Comparison of ENCODE assay signal across 9 cellular contexts in genomic region chr11:33701831-33702230, GRCh38. TPM values are rescaled to one million over a fixed set of nuclear protein-coding genes. Genes with fewer than 3 reads are reported as not detected.
DNase-seq lines count a peak whose midpoint lies in the region; TF ChIP-seq lines count a peak whose summit lies in the region.
"Had no signal": no experiment of that assay in that cellular context is flagged by ENCODE, and none has a peak within 500 bp of the region (broad histone marks: within the 10 kb centered on the region; RNA-seq: fewer than 3 reads in every experiment).

No MANE protein-coding gene starts in this region.

- H3K4me2 ChIP-seq in mesenchymal stem cell (ENCODE audit: low read length, poor library complexity, severe bottlenecking): peak overlapping the region; percentile 76

- DNase-seq in NCI-H510A treated with DMSO at 0.1 percent for 48 hours (lab: John Stamatoyannopoulos, UW) (peak; percentile 3), NCI-H510A (lab: John Stamatoyannopoulos, UW) (no peak), colonic mucosa (no peak), mesenchymal stem cell (peak; percentile 98), type B pancreatic cell (ENCODE audit: extremely low spot score, unreplicated experiment) (no peak)
- no peak for DNase-seq in effector memory CD4-positive, alpha-beta T cell
- no peak for DNase-seq in stimulated activated CD4-positive, alpha-beta T cell treated with anti-CD3 and anti-CD28 coated beads, Interleukin-4, amount 100 ng/mL, for 1 hour
- no peak for DNase-seq in activated CD4-positive, alpha-beta T cell treated with anti-CD3 and anti-CD28 coated beads, Interleukin-2, amount 50 U/mL, for 1 hour

- peaks cover 11% of the 10 kb centered on the region for H3K79me1 ChIP-seq in mesenchymal stem cell (replicated peaks; ENCODE audit: low read length, poor library complexity, severe bottlenecking)

- TF ChIP-seq CTCF in colonic mucosa (IDR thresholded peaks at IDR 0.05) (no peak), type B pancreatic cell (conservative IDR thresholded peaks at IDR 0.05) (no peak)

- H4K91ac ChIP-seq in mesenchymal stem cell (ENCODE audit: low read length): no peak overlapping the region

- H3K27ac ChIP-seq in colonic mucosa (peak overlapping the region; percentile 79), mesenchymal stem cell (ENCODE audit: low read length, poor library complexity, severe bottlenecking) (peak overlapping the region; percentile 90)
- no peak overlapping the region for H3K27ac ChIP-seq in effector memory CD4-positive, alpha-beta T cell (ENCODE audit: insufficient read depth, low read length, poor library complexity, severe bottlenecking)

- H3K4me3 Mint-ChIP-seq in type B pancreatic cell: peak overlapping the region; percentile 94

- H3K4me1 ChIP-seq in colonic mucosa (peaks cover 13% of the 10 kb centered on the region), mesenchymal stem cell (ENCODE audit: control insufficient read depth, insufficient read depth, low read depth, low read length) (peaks cover 15% of the 10 kb centered on the region)
- peaks cover 12% of the 10 kb centered on the region for H3K4me1 ChIP-seq in effector memory CD4-positive, alpha-beta T cell (ENCODE audit: control insufficient read depth, insufficient read depth, low read length, poor library complexity, severe bottlenecking)

- H3K18ac ChIP-seq in mesenchymal stem cell (ENCODE audit: low read depth in 1 of 2, low read length in 2 of 2): no peak overlapping the region

- intact Hi-C loops in colonic mucosa (cut with DNase I): no loop called here

- H3K9me3 ChIP-seq in colonic mucosa: no peaks in the 10 kb centered on the region
- no peaks in the 10 kb centered on the region for H3K9me3 ChIP-seq in mesenchymal stem cell (ENCODE audit: control insufficient read depth, low read length)
- H3K9me3 ChIP-seq in effector memory CD4-positive, alpha-beta T cell (ENCODE audit: control insufficient read depth, low read length): no peaks in the 10 kb centered on the region

- H3K36me3 Mint-ChIP-seq in type B pancreatic cell: no peaks in the 10 kb centered on the region

- no peaks in the 10 kb centered on the region for H3K36me3 ChIP-seq in colonic mucosa
- H3K36me3 ChIP-seq in mesenchymal stem cell (ENCODE audit: control insufficient read depth in 1 of 2, insufficient read depth in 2 of 2, low read depth in 1 of 2, low read length in 2 of 2): peaks cover 10 to 31% of the 10 kb centered on the region in 2 experiments
- no peaks in the 10 kb centered on the region for H3K36me3 ChIP-seq in effector memory CD4-positive, alpha-beta T cell (ENCODE audit: control insufficient read depth, insufficient read depth, low read length)

- peaks cover 8% of the 10 kb centered on the region for H3K4me1 Mint-ChIP-seq in type B pancreatic cell (ENCODE audit: unreplicated experiment)

- WGBS in mesenchymal stem cell: 3% methylated on average over 3 of the region's 3 CpGs

- H3K14ac ChIP-seq in mesenchymal stem cell (ENCODE audit: low read length in 2 of 2): no peak overlapping the region

- H3K27me3 Mint-ChIP-seq in type B pancreatic cell: peaks cover 4% of the 10 kb centered on the region

- no peaks in the 10 kb centered on the region for H3K9me3 Mint-ChIP-seq in type B pancreatic cell

- H3K4me3 ChIP-seq in colonic mucosa (no peak overlapping the region), mesenchymal stem cell (ENCODE audit: insufficient read depth in 1 of 2, low read depth in 1 of 2, low read length in 2 of 2) (peak overlapping the region in 1 of 2 experiments; percentile 76)
- H3K4me3 ChIP-seq in effector memory CD4-positive, alpha-beta T cell (ENCODE audit: insufficient read depth, low read depth, low read length, poor library complexity, severe bottlenecking): no peak overlapping the region

- peak overlapping the region; percentile 9 for H2AK5ac ChIP-seq in mesenchymal stem cell (ENCODE audit: low read length, severe bottlenecking)

- H2BK15ac ChIP-seq in mesenchymal stem cell (ENCODE audit: low read depth, poor library complexity, severe bottlenecking): no peak overlapping the region

- H3K27me3 ChIP-seq in colonic mucosa (no peaks in the 10 kb centered on the region), mesenchymal stem cell (ENCODE audit: control insufficient read depth in 1 of 2, insufficient read depth in 1 of 2, low read length in 2 of 2) (no peaks in the 10 kb centered on the region)
- H3K27me3 ChIP-seq in effector memory CD4-positive, alpha-beta T cell (replicated peaks; ENCODE audit: control insufficient read depth, insufficient read depth, low read length, poor library complexity, severe bottlenecking): no peaks in the 10 kb centered on the region

- no peak overlapping the region for H3K23ac ChIP-seq in mesenchymal stem cell (ENCODE audit: low read length in 2 of 2)

- H3K27ac Mint-ChIP-seq in type B pancreatic cell: peak overlapping the region; percentile 94

- H3K9ac ChIP-seq in colonic mucosa (ENCODE audit: low read depth in 2 of 2, low read length in 2 of 2) (peak overlapping the region in 1 of 2 donors; percentile 37), mesenchymal stem cell (ENCODE audit: low read length) (peak overlapping the region; percentile 73)

- H2AFZ ChIP-seq in mesenchymal stem cell (ENCODE audit: low read depth, low read length): no peak overlapping the region

- no peak overlapping the region for H2BK12ac ChIP-seq in mesenchymal stem cell (ENCODE audit: low read length in 2 of 2)

- peak overlapping the region; percentile 9 for H4K8ac ChIP-seq in mesenchymal stem cell (ENCODE audit: low read length)

- H3K4ac ChIP-seq in mesenchymal stem cell (ENCODE audit: low read depth in 1 of 2, low read length in 2 of 2): no peak overlapping the region

- no peak overlapping the region for H2BK120ac ChIP-seq in mesenchymal stem cell (ENCODE audit: low read depth, low read length)

- H2BK5ac ChIP-seq in mesenchymal stem cell (ENCODE audit: low read depth, low read length, poor library complexity, severe bottlenecking): no peak overlapping the region

RNA-seq across cellular contexts. Expression of gene C11orf91, which starts 1.2 kb away (rescaled TPM):
- not detected for total RNA-seq in colonic mucosa
- polyA plus RNA-seq in mesenchymal stem cell (2013, experiment 1 of 2): not detected
- polyA plus RNA-seq in mesenchymal stem cell (2013, experiment 2 of 2): 0.07 TPM
- not detected in 2 replicates for total RNA-seq in type B pancreatic cell (ENCODE audit: low replicate concordance)
- total RNA-seq: H1 had no signal
- polyA plus RNA-seq: H1 had no signal

RNA-seq across cellular contexts. Expression of gene CD59, which starts 34.4 kb away (rescaled TPM):
- 100 to 1,000 TPM; 268 to 399 TPM for total RNA-seq in colonic mucosa
- polyA plus RNA-seq in mesenchymal stem cell (2013, experiment 1 of 2): 391 TPM
- 399 TPM for polyA plus RNA-seq in mesenchymal stem cell (2013, experiment 2 of 2)
- 204 and 292 TPM in 2 replicates for total RNA-seq in type B pancreatic cell (ENCODE audit: low replicate concordance)

Comparison
In these comparisons a context has a peak if more than half of its experiments do, and no peak if none do; other contexts are left out.
1. DNase-seq: peak in NCI-H510A treated with DMSO at 0.1 percent for 48 hours (single experiment) and mesenchymal stem cell (single experiment); none in NCI-H510A (single experiment), colonic mucosa (single experiment), type B pancreatic cell (single experiment), effector memory CD4-positive, alpha-beta T cell (0 of 3), stimulated activated CD4-positive, alpha-beta T cell treated with anti-CD3 and anti-CD28 coated beads, Interleukin-4, amount 100 ng/mL, for 1 hour (single experiment) and activated CD4-positive, alpha-beta T cell treated with anti-CD3 and anti-CD28 coated beads, Interleukin-2, amount 50 U/mL, for 1 hour (single experiment).